Comparison of ENCODE assay signal across 13 cellular contexts in genomic region chr13:30718661-30719520, GRCh38. TPM values are rescaled to one million over a fixed set of nuclear protein-coding genes. Genes with fewer than 3 reads are reported as not detected.
A peak's percentile ranks its signal among the peaks of the same experiment; 100 is the strongest.
DNase-seq lines count a peak whose midpoint lies in the region; TF ChIP-seq lines count a peak whose summit lies in the region.
"Had no signal": no experiment of that assay in that cellular context is flagged by ENCODE, and none has a peak within 500 bp of the region (broad histone marks: within the 10 kb centered on the region; RNA-seq: fewer than 3 reads in every experiment).

No MANE protein-coding gene starts in this region.

- no peak overlapping the region for H3K27ac Mint-ChIP-seq in T-helper 2 cell treated with Interferon-gamma antibody and Interleukin-4, amounts not matched to agents 5 μg/mL and 100 μg/mL, for 36 hours

- no peak overlapping the region for H3K14ac ChIP-seq in mesenchymal stem cell (ENCODE audit: low read length in 2 of 2)

- TF ChIP-seq POLR2A in transverse colon (IDR thresholded peaks at IDR 0.05) (no peak), Peyer's patch (IDR thresholded peaks at IDR 0.05) (no peak)

- TF ChIP-seq CTCF in transverse colon (IDR thresholded peaks at IDR 0.05) (no peak), Peyer's patch (IDR thresholded peaks at IDR 0.05) (no peak)

- H3K23ac ChIP-seq in mesenchymal stem cell (ENCODE audit: low read length in 2 of 2) = no peak overlapping the region

- H3K4me3 ChIP-seq in BLaER1 treated with 17β-estradiol and CSF1 and Interleukin-3, amounts not matched to agents 10 nM and 100 nM = no peak overlapping the region
- H3K4me3 ChIP-seq in mesenchymal stem cell (ENCODE audit: insufficient read depth in 1 of 2, low read depth in 1 of 2, low read length in 2 of 2) (no peak overlapping the region), transverse colon (no peak overlapping the region), Peyer's patch (no peak overlapping the region)
- H3K4me3 ChIP-seq: mucosa of descending colon, suprapubic skin had no signal

- H3K4me2 ChIP-seq in BLaER1 treated with 17β-estradiol and CSF1 and Interleukin-3, amounts not matched to agents 10 nM and 100 nM = peak overlapping the region; percentile 74 to 92 (median 78)
- no peak overlapping the region for H3K4me2 ChIP-seq in mesenchymal stem cell (ENCODE audit: low read length, poor library complexity, severe bottlenecking)

- H3K9me3 ChIP-seq in BLaER1 treated with 17β-estradiol and CSF1 and Interleukin-3, amounts not matched to agents 10 nM and 100 nM (replicated peaks in 1 of 11) = peaks cover 0 to 3% (median 0%) of the 10 kb centered on the region in 11 experiments; a peak in 1 of 22 replicates
- H3K9me3 ChIP-seq in mesenchymal stem cell (ENCODE audit: control insufficient read depth, low read length) (no peaks in the 10 kb centered on the region), transverse colon (no peaks in the 10 kb centered on the region), Peyer's patch (no peaks in the 10 kb centered on the region)
- H3K9me3 ChIP-seq: mucosa of descending colon, suprapubic skin had no signal

- H2BK15ac ChIP-seq in mesenchymal stem cell (ENCODE audit: low read depth, poor library complexity, severe bottlenecking) = peak overlapping the region; percentile 15

- H4K8ac ChIP-seq in mesenchymal stem cell (ENCODE audit: low read length) = peak overlapping the region; percentile 59

- peak overlapping the region; percentile 10 to 65 for H3K4ac ChIP-seq in mesenchymal stem cell (ENCODE audit: low read depth in 1 of 2, low read length in 2 of 2)

- H3K4me1 Mint-ChIP-seq in T-helper 2 cell treated with Interferon-gamma antibody and Interleukin-4, amounts not matched to agents 5 μg/mL and 100 μg/mL, for 36 hours (ENCODE audit: low read depth) = peaks cover 21% of the 10 kb centered on the region

- peak overlapping the region; percentile 30 for H4K91ac ChIP-seq in mesenchymal stem cell (ENCODE audit: low read length)

- no peak overlapping the region for H3K4me3 Mint-ChIP-seq in T-helper 2 cell treated with Interferon-gamma antibody and Interleukin-4, amounts not matched to agents 5 μg/mL and 100 μg/mL, for 36 hours

- peak; percentile 49 for DNase-seq in LoVo (ENCODE audit: low spot score)
- DNase-seq in astrocyte of the hippocampus (ENCODE audit: low read depth, low spot score) = peak; percentile 68
- DNase-seq in mesenchymal stem cell = peak; percentile 90
- no peak for DNase-seq in T-helper 2 cell treated with Interferon-gamma antibody and Interleukin-4, amounts not matched to agents 5 μg/mL and 100 μg/mL, for 36 hours (ENCODE audit: low spot score)
- DNase-seq in transverse colon = no peak
- DNase-seq in NCI-H1092 treated with DMSO at 0.1 percent for 48 hours (lab: John Stamatoyannopoulos, UW) = no peak
- no peak for DNase-seq in Peyer's patch
- DNase-seq: activated CD4-positive, alpha-beta T cell treated with anti-CD3 and anti-CD28 coated beads for 4 hours; amygdala; KBM-7; mucosa of descending colon had no signal

- H4K20me1 ChIP-seq in BLaER1 treated with 17β-estradiol and CSF1 and Interleukin-3, amounts not matched to agents 10 nM and 100 nM = no peaks in the 10 kb centered on the region; a peak in 1 of 22 replicates

- peak overlapping the region; percentile 25 to 40 for H3K18ac ChIP-seq in mesenchymal stem cell (ENCODE audit: low read depth in 1 of 2, low read length in 2 of 2)

- no peaks in the 10 kb centered on the region for H3K79me1 ChIP-seq in mesenchymal stem cell (replicated peaks; ENCODE audit: low read length, poor library complexity, severe bottlenecking)

- H2BK12ac ChIP-seq in mesenchymal stem cell (ENCODE audit: low read length in 2 of 2) = peak overlapping the region; percentile 69 to 88

- no peak overlapping the region for H2BK5ac ChIP-seq in mesenchymal stem cell (ENCODE audit: low read depth, low read length, poor library complexity, severe bottlenecking)

- H2AK5ac ChIP-seq in mesenchymal stem cell (ENCODE audit: low read length, severe bottlenecking) = peak overlapping the region; percentile 46

- H2BK120ac ChIP-seq in mesenchymal stem cell (ENCODE audit: low read depth, low read length) = peak overlapping the region; percentile 21

- H3K27me3 ChIP-seq in BLaER1 treated with 17β-estradiol and CSF1 and Interleukin-3, amounts not matched to agents 10 nM and 100 nM = peaks cover 0 to 13% (median 0%) of the 10 kb centered on the region in 11 experiments; a peak in 2 of 22 replicates
- H3K27me3 ChIP-seq in mesenchymal stem cell (ENCODE audit: control insufficient read depth in 1 of 2, insufficient read depth in 1 of 2, low read length in 2 of 2) (no peaks in the 10 kb centered on the region), transverse colon (no peaks in the 10 kb centered on the region), Peyer's patch (no peaks in the 10 kb centered on the region)
- H3K27me3 ChIP-seq: suprapubic skin had no signal

- TF ChIP-seq EP300 in transverse colon (IDR thresholded peaks at IDR 0.05; ENCODE audit: low read depth) = no peak

- in situ Hi-C loops in transverse colon (cut with MboI; ENCODE audit: low pct_ligation_motif_present in 1 of 4, low pct_unique_long_range_greater_than_20kb in 1 of 4, low sequenced_read_pairs in 3 of 4) = no loop called here

- H3K27me3 Mint-ChIP-seq in T-helper 2 cell treated with Interferon-gamma antibody and Interleukin-4, amounts not matched to agents 5 μg/mL and 100 μg/mL, for 36 hours (ENCODE audit: low read depth) = peaks cover 5% of the 10 kb centered on the region

- WGBS in mesenchymal stem cell = 36% methylated on average over 8 of the region's 9 CpGs
- 53 to 84% methylated on average over 2 to 9 of the region's 9 CpGs for WGBS in transverse colon (ENCODE audit: low coverage in 1 of 2), 2 donors

- H3K36me3 Mint-ChIP-seq in T-helper 2 cell treated with Interferon-gamma antibody and Interleukin-4, amounts not matched to agents 5 μg/mL and 100 μg/mL, for 36 hours (ENCODE audit: low read depth) = no peaks in the 10 kb centered on the region

- H3K27ac ChIP-seq in BLaER1 treated with 17β-estradiol and CSF1 and Interleukin-3, amounts not matched to agents 10 nM and 100 nM = peak overlapping the region in 10 of 11 experiments; percentile 78 to 100 (median 96); a peak in 21 of 22 replicates
- H3K27ac ChIP-seq in mesenchymal stem cell (ENCODE audit: low read length, poor library complexity, severe bottlenecking) (peak overlapping the region; percentile 78), transverse colon (no peak overlapping the region), Peyer's patch (no peak overlapping the region)
- H3K27ac ChIP-seq: suprapubic skin had no signal

- intact Hi-C loops in transverse colon (cut with DNase I; ENCODE audit: low total_unique reads) = no loop called here

- no peaks in the 10 kb centered on the region for H3K9me3 Mint-ChIP-seq in T-helper 2 cell treated with Interferon-gamma antibody and Interleukin-4, amounts not matched to agents 5 μg/mL and 100 μg/mL, for 36 hours

- peak overlapping the region in 9 of 11 experiments; percentile 75 to 90 (median 84); a peak in 18 of 22 replicates for H3K9ac ChIP-seq in BLaER1 treated with 17β-estradiol and CSF1 and Interleukin-3, amounts not matched to agents 10 nM and 100 nM
- H3K9ac ChIP-seq in mesenchymal stem cell (ENCODE audit: low read length) = peak overlapping the region; percentile 14

- H3K4me1 ChIP-seq in BLaER1 treated with 17β-estradiol and CSF1 and Interleukin-3, amounts not matched to agents 10 nM and 100 nM = peaks cover 73 to 97% (median 90%) of the 10 kb centered on the region in 10 experiments
- peaks cover 10% of the 10 kb centered on the region for H3K4me1 ChIP-seq in mesenchymal stem cell (ENCODE audit: control insufficient read depth, insufficient read depth, low read depth, low read length)
- H3K4me1 ChIP-seq in transverse colon = no peaks in the 10 kb centered on the region
- peaks cover 0 to 16% (median 2%) of the 10 kb centered on the region in 4 donors for H3K4me1 ChIP-seq in Peyer's patch
- H3K4me1 ChIP-seq: suprapubic skin had no signal

- no peak overlapping the region for H2AFZ ChIP-seq in mesenchymal stem cell (ENCODE audit: low read depth, low read length)

- H3K36me3 ChIP-seq in BLaER1 treated with 17β-estradiol and CSF1 and Interleukin-3, amounts not matched to agents 10 nM and 100 nM = no peaks in the 10 kb centered on the region
- H3K36me3 ChIP-seq in mesenchymal stem cell (ENCODE audit: control insufficient read depth in 1 of 2, insufficient read depth in 2 of 2, low read depth in 1 of 2, low read length in 2 of 2) (no peaks in the 10 kb centered on the region), transverse colon (no peaks in the 10 kb centered on the region), Peyer's patch (no peaks in the 10 kb centered on the region)
- H3K36me3 ChIP-seq: suprapubic skin had no signal

RNA-seq across cellular contexts. Expression of gene ALOX5AP, which starts 16.5 kb away (rescaled TPM):
- polyA plus RNA-seq in mesenchymal stem cell (2013, experiment 1 of 2) = 14.2 TPM
- 15.0 TPM for polyA plus RNA-seq in mesenchymal stem cell (2013, experiment 2 of 2)
- total RNA-seq in transverse colon (10 to 100 TPM in 3 of 4 donors, 1 to 10 TPM in 1; 1.2 to 18.7 (median 14.1) TPM), Peyer's patch (10 to 100 TPM in 2 of 4 donors, 1 to 10 TPM in 2; 7.6 to 19.8 (median 13.2) TPM)

Comparison
In these comparisons a context has a peak if more than half of its experiments do, and no peak if none do; other contexts are left out.
1. H3K27ac ChIP-seq: peak in BLaER1 treated with 17β-estradiol and CSF1 and Interleukin-3, amounts not matched to agents 10 nM and 100 nM (10 of 11) and mesenchymal stem cell (single experiment); none in transverse colon (0 of 4) and Peyer's patch (0 of 4).
2. DNase-seq: peak in LoVo (single experiment), astrocyte of the hippocampus (single experiment) and mesenchymal stem cell (single experiment); none in T-helper 2 cell treated with Interferon-gamma antibody and Interleukin-4, amounts not matched to agents 5 μg/mL and 100 μg/mL, for 36 hours (single experiment), transverse colon (single experiment), NCI-H1092 treated with DMSO at 0.1 percent for 48 hours (single experiment) and Peyer's patch (0 of 3).